ENCODE assay signal across 20 cellular contexts in genomic region chr11:16749666-16750065, GRCh38. TPM values are rescaled to one million over a fixed set of nuclear protein-coding genes. Genes with fewer than 3 reads are reported as not detected.
DNase-seq lines count a peak whose midpoint lies in the region; ATAC-seq and TF ChIP-seq lines count a peak whose summit lies in the region.
"Had no signal": no experiment of that assay in that cellular context is flagged by ENCODE, and none has a peak within 500 bp of the region (broad histone marks: within the 10 kb centered on the region; RNA-seq: fewer than 3 reads in every experiment).

No MANE protein-coding gene starts in this region.

- H3K27me3 ChIP-seq in cardiac muscle cell: no peaks in the 10 kb centered on the region
- no peaks in the 10 kb centered on the region for H3K27me3 ChIP-seq in thyroid gland
- H3K27me3 ChIP-seq: esophagus muscularis mucosa, gastroesophageal sphincter, right atrium auricular region had no signal

- intact Hi-C loops in Right ventricle myocardium superior (cut with DNase I): no loop called here
- intact Hi-C loops in thyroid gland (cut with DNase I): no loop called here

- H3K27me3 Mint-ChIP-seq in T-helper 2 cell treated with Interferon-gamma antibody and Interleukin-4, amounts not matched to agents 5 μg/mL and 100 μg/mL, for 36 hours (ENCODE audit: low read depth): no peaks in the 10 kb centered on the region
- H3K27me3 Mint-ChIP-seq: CD4-positive, alpha-beta memory T cell had no signal

- DNase-seq in cardiac muscle cell (ENCODE audit: low read depth in 1 of 2, low spot score in 1 of 2) (no peak), Right ventricle myocardium superior (no peak), thyroid gland (no peak), NCI-H524 (lab: John Stamatoyannopoulos, UW) (no peak), activated gamma-delta T cell treated with Interleukin-2 at 50 U/mL for 16 hours (no peak)
- peak; percentile 45 for DNase-seq in T-helper 2 cell treated with Interferon-gamma antibody and Interleukin-4, amounts not matched to agents 5 μg/mL and 100 μg/mL, for 36 hours (ENCODE audit: low spot score)
- DNase-seq: activated naive CD4-positive, alpha-beta T cell; CD4-positive, alpha-beta memory T cell; DMS53; effector CD8-positive, alpha-beta T cell; H7; NCI-H1092 treated with DMSO at 0.1 percent for 48 hours; NCI-H2029 treated with DMSO at 0.1 percent for 48 hours; NCI-H510A; occipital lobe had no signal

- no peaks in the 10 kb centered on the region for H3K9me3 ChIP-seq in cardiac muscle cell (ENCODE audit: low read depth)
- no peaks in the 10 kb centered on the region for H3K9me3 ChIP-seq in thyroid gland
- H3K9me3 ChIP-seq: esophagus muscularis mucosa, gastroesophageal sphincter, right atrium auricular region had no signal

- WGBS in thyroid gland, 2 donors: 65 to 79% methylated on average over 2 of the region's 2 CpGs

- no peak overlapping the region for H3K4me3 Mint-ChIP-seq in T-helper 2 cell treated with Interferon-gamma antibody and Interleukin-4, amounts not matched to agents 5 μg/mL and 100 μg/mL, for 36 hours
- H3K4me3 Mint-ChIP-seq: CD4-positive, alpha-beta memory T cell had no signal

- ATAC-seq in Right ventricle myocardium superior (ENCODE audit: poor library complexity) (no peak), HG02623 (IDR thresholded peaks at IDR 0.05; ENCODE audit: unreplicated experiment) (peak; percentile 37), esophagus mucosa (no peak)
- ATAC-seq: gastroesophageal sphincter had no signal

- no peak overlapping the region for H3K4me3 ChIP-seq in cardiac muscle cell
- no peak overlapping the region for H3K4me3 ChIP-seq in thyroid gland (replicated peaks in 1 of 3)
- H3K4me3 ChIP-seq: esophagus muscularis mucosa, gastroesophageal sphincter, right atrium auricular region had no signal

- H3K9me3 Mint-ChIP-seq in T-helper 2 cell treated with Interferon-gamma antibody and Interleukin-4, amounts not matched to agents 5 μg/mL and 100 μg/mL, for 36 hours: peaks cover 5% of the 10 kb centered on the region
- H3K9me3 Mint-ChIP-seq: CD4-positive, alpha-beta memory T cell had no signal

- H3K27ac Mint-ChIP-seq in T-helper 2 cell treated with Interferon-gamma antibody and Interleukin-4, amounts not matched to agents 5 μg/mL and 100 μg/mL, for 36 hours: peak overlapping the region; percentile 23

- peaks cover 76% of the 10 kb centered on the region for H3K36me3 Mint-ChIP-seq in T-helper 2 cell treated with Interferon-gamma antibody and Interleukin-4, amounts not matched to agents 5 μg/mL and 100 μg/mL, for 36 hours (ENCODE audit: low read depth)

- H3K27ac ChIP-seq in cardiac muscle cell (peak overlapping the region; percentile 28), thyroid gland (no peak overlapping the region)
- H3K27ac ChIP-seq: esophagus muscularis mucosa, gastroesophageal sphincter, right atrium auricular region had no signal

- TF ChIP-seq POLR2A in thyroid gland (IDR thresholded peaks at IDR 0.05): no peak

- no peaks in the 10 kb centered on the region for H3K4me1 ChIP-seq in cardiac muscle cell (ENCODE audit: low read depth)
- peaks cover 2 to 3% of the 10 kb centered on the region in 2 donors for H3K4me1 ChIP-seq in thyroid gland

- peaks cover 91% of the 10 kb centered on the region for H3K36me3 ChIP-seq in cardiac muscle cell
- H3K36me3 ChIP-seq in thyroid gland: peaks cover 52 to 82% of the 10 kb centered on the region in 2 donors

- TF ChIP-seq CTCF in cardiac muscle cell (IDR thresholded peaks at IDR 0.05; ENCODE audit: low read depth, low read length): no peak
- TF ChIP-seq CTCF in thyroid gland (IDR thresholded peaks at IDR 0.05): no peak

- H3K4me1 Mint-ChIP-seq in T-helper 2 cell treated with Interferon-gamma antibody and Interleukin-4, amounts not matched to agents 5 μg/mL and 100 μg/mL, for 36 hours (ENCODE audit: low read depth): peaks cover 20% of the 10 kb centered on the region

RNA-seq across cellular contexts. Expression of gene C11orf58, which starts 11.2 kb away (rescaled TPM):
- total RNA-seq in cardiac muscle cell (183 and 232 TPM in 2 replicates), Right ventricle myocardium superior (110 TPM), esophagus mucosa (60.0 TPM), thyroid gland (100 to 1,000 TPM; 190 to 280 (median 195) TPM)
- polyA plus RNA-seq in cardiac muscle cell: 157 and 188 TPM in 2 replicates
